18 cellular contexts compared by ENCODE assay signal in genomic region chr16:75097191-75097761, GRCh38. TPM values are rescaled to one million over a fixed set of nuclear protein-coding genes. Genes with fewer than 3 reads are reported as not detected.
DNase-seq lines count a peak whose midpoint lies in the region; ATAC-seq, FAIRE-seq and TF ChIP-seq lines count a peak whose summit lies in the region.
"Had no signal": no experiment of that assay in that cellular context is flagged by ENCODE, and none has a peak within 500 bp of the region (broad histone marks: within the 10 kb centered on the region; RNA-seq: fewer than 3 reads in every experiment).

No MANE protein-coding gene starts in this region.

- no peaks in the 10 kb centered on the region for H3K9me3 Mint-ChIP-seq in activated CD4-positive, alpha-beta T cell treated with anti-CD3 and anti-CD28 coated beads, Interleukin-2, amount 10 ng/mL, durations not matched to agents 7 days and 5 days
- H3K9me3 Mint-ChIP-seq in endothelial cell (ENCODE audit: unreplicated experiment), result no peaks in the 10 kb centered on the region

- CTCF ChIA-PET in activated CD4-positive, alpha-beta T cell treated with anti-CD3 and anti-CD28 coated beads, Interleukin-2, amount 10 ng/mL, durations not matched to agents 7 days and 5 days (lab: Charles Lee), result interaction anchor here (0.5 to 4.4 kb wide), 7 partner anchors 10 to 97 kb away, joined by 3 to 37 read pairs (median 5); no protein-coding TSS in a partner anchor

- in situ Hi-C loops in gastrocnemius medialis (cut with MboI; ENCODE audit: low sequenced_read_pairs in 4 of 4), result no loop called here

- no peaks in the 10 kb centered on the region for H3K36me3 Mint-ChIP-seq in activated CD4-positive, alpha-beta T cell treated with anti-CD3 and anti-CD28 coated beads, Interleukin-2, amount 10 ng/mL, durations not matched to agents 7 days and 5 days (ENCODE audit: low read depth)
- H3K36me3 Mint-ChIP-seq in endothelial cell (ENCODE audit: low read depth, unreplicated experiment), result peaks cover 36% of the 10 kb centered on the region

- peak overlapping the region; percentile 25 for H3K27ac Mint-ChIP-seq in activated CD4-positive, alpha-beta T cell treated with anti-CD3 and anti-CD28 coated beads, Interleukin-2, amount 10 ng/mL, durations not matched to agents 7 days and 5 days
- H3K27ac Mint-ChIP-seq in endothelial cell (ENCODE audit: unreplicated experiment), result peak overlapping the region; percentile 64

- peaks cover 36 to 43% of the 10 kb centered on the region in 2 donors for H3K4me1 ChIP-seq in gastrocnemius medialis

- ATAC-seq in gastrocnemius medialis, result no peak

- H3K27ac ChIP-seq in gastrocnemius medialis, result peak overlapping the region; percentile 64 to 80 (median 68)
- H3K27ac ChIP-seq: coronary artery, hepatocyte had no signal

- DNase-seq in activated CD4-positive, alpha-beta T cell treated with anti-CD3 and anti-CD28 coated beads, Interleukin-2, amount 10 ng/mL, durations not matched to agents 7 days and 5 days, result no peak
- DNase-seq in activated CD4-positive, alpha-beta T cell treated with anti-CD3 and anti-CD28 coated beads for 1 hour, result no peak
- DNase-seq in endothelial cell (ENCODE audit: low spot score) (no peak), gastrocnemius medialis (no peak), foreskin fibroblast (no peak), frontal cortex (ENCODE audit: low spot score in 2 of 2) (no peak)
- no peak for DNase-seq in stimulated activated CD4-positive, alpha-beta T cell treated with anti-CD3 and anti-CD28 coated beads, Interleukin-2, amount 100 ng/mL, for 24 hours
- DNase-seq: aorta, left colon, MG63, NCI-H2029, NCI-H524 treated with DMSO at 0.1 percent for 48 hours had no signal

- no peak for FAIRE-seq in frontal cortex (lab: Jason Lieb, UNC)

- no peaks in the 10 kb centered on the region for H3K27me3 Mint-ChIP-seq in activated CD4-positive, alpha-beta T cell treated with anti-CD3 and anti-CD28 coated beads, Interleukin-2, amount 10 ng/mL, durations not matched to agents 7 days and 5 days
- peaks cover 18% of the 10 kb centered on the region for H3K27me3 Mint-ChIP-seq in endothelial cell (ENCODE audit: unreplicated experiment)

- TF ChIP-seq CTCF in endothelial cell (IDR thresholded peaks at IDR 0.05; ENCODE audit: unreplicated experiment) (no peak), gastrocnemius medialis (IDR thresholded peaks at IDR 0.05 in 4 of 5, conservative IDR thresholded peaks at IDR 0.05 in 1 of 5) (no peak), foreskin fibroblast (IDR thresholded peaks at IDR 0.05; ENCODE audit: low read depth, low read length) (no peak)

- POLR2A ChIA-PET in activated CD4-positive, alpha-beta T cell treated with anti-CD3 and anti-CD28 coated beads, Interleukin-2, amount 10 ng/mL, durations not matched to agents 7 days and 5 days (lab: Charles Lee), result no interaction called here

- no peak for TF ChIP-seq POLR2A in gastrocnemius medialis (IDR thresholded peaks at IDR 0.05)

- H3K4me3 ChIP-seq in gastrocnemius medialis, result no peak overlapping the region
- H3K4me3 ChIP-seq in foreskin fibroblast (ENCODE audit: low read depth in 1 of 2, low read length in 2 of 2), result no peak overlapping the region
- H3K4me3 ChIP-seq: coronary artery, esophagus muscularis mucosa, hepatocyte, MG63 had no signal

- peaks cover 42% of the 10 kb centered on the region for H3K4me1 Mint-ChIP-seq in activated CD4-positive, alpha-beta T cell treated with anti-CD3 and anti-CD28 coated beads, Interleukin-2, amount 10 ng/mL, durations not matched to agents 7 days and 5 days
- peaks cover 55% of the 10 kb centered on the region for H3K4me1 Mint-ChIP-seq in endothelial cell (ENCODE audit: unreplicated experiment)

- H3K36me3 ChIP-seq in gastrocnemius medialis, result no peaks in the 10 kb centered on the region
- H3K36me3 ChIP-seq: MG63 had no signal

- H3K4me3 Mint-ChIP-seq in activated CD4-positive, alpha-beta T cell treated with anti-CD3 and anti-CD28 coated beads, Interleukin-2, amount 10 ng/mL, durations not matched to agents 7 days and 5 days, result no peak overlapping the region
- no peak overlapping the region for H3K4me3 Mint-ChIP-seq in endothelial cell (ENCODE audit: unreplicated experiment)

- H3K27me3 ChIP-seq in gastrocnemius medialis, result no peaks in the 10 kb centered on the region
- H3K27me3 ChIP-seq: esophagus muscularis mucosa, hepatocyte, MG63 had no signal

- intact Hi-C loops in gastrocnemius medialis (cut with DNase I; ENCODE audit: low total_unique reads), result no loop called here

- no peak for TF ChIP-seq EP300 in Ishikawa (IDR thresholded peaks at IDR 0.05; ENCODE audit: borderline replicate concordance)

- H3K9me3 ChIP-seq in gastrocnemius medialis, result no peaks in the 10 kb centered on the region
- H3K9me3 ChIP-seq: esophagus muscularis mucosa, MG63 had no signal

- no peak for TF ChIP-seq RAD21 in Ishikawa (IDR thresholded peaks at IDR 0.05; ENCODE audit: low read depth)

TF ChIP-seq in Ishikawa, 13 proteins besides CTCF, POLR2A, EP300 and RAD21:
- TF ChIP-seq MAX (IDR thresholded peaks at IDR 0.05) (no peak), REST (IDR thresholded peaks at IDR 0.05; ENCODE audit: low read depth) (peak; percentile 82), TEAD4 (IDR thresholded peaks at IDR 0.05) (0 out of 2 replicates have a peak, but pooled peaks have one; percentile 4)

RNA-seq across cellular contexts. Expression of gene LDHD, which starts 19.3 kb away (rescaled TPM):
- under 1 TPM in 1 of 2 experiments, not detected in 1; 0.20 TPM for total RNA-seq in activated CD4-positive, alpha-beta T cell treated with anti-CD3 and anti-CD28 coated beads, Interleukin-2, amount 10 ng/mL, durations not matched to agents 7 days and 5 days
- total RNA-seq in endothelial cell (ENCODE audit: unreplicated experiment) (0.36 TPM), gastrocnemius medialis (10 to 100 TPM; 27.8 to 54.5 (median 44.2) TPM), frontal cortex (2.0 TPM)
- total RNA-seq: A673, HT1080 had no signal

RNA-seq across cellular contexts. Expression of gene ZFP1, which starts 51.0 kb away (rescaled TPM):
- total RNA-seq in activated CD4-positive, alpha-beta T cell treated with anti-CD3 and anti-CD28 coated beads, Interleukin-2, amount 10 ng/mL, durations not matched to agents 7 days and 5 days, result 10 to 100 TPM; 11.4 to 13.1 TPM
- total RNA-seq in endothelial cell (ENCODE audit: unreplicated experiment) (12.0 TPM), gastrocnemius medialis (10 to 100 TPM in 1 of 4 donors, 1 to 10 TPM in 3; 4.1 to 11.0 (median 6.5) TPM), frontal cortex (66.9 TPM)
